In the genomic region with DNA sequence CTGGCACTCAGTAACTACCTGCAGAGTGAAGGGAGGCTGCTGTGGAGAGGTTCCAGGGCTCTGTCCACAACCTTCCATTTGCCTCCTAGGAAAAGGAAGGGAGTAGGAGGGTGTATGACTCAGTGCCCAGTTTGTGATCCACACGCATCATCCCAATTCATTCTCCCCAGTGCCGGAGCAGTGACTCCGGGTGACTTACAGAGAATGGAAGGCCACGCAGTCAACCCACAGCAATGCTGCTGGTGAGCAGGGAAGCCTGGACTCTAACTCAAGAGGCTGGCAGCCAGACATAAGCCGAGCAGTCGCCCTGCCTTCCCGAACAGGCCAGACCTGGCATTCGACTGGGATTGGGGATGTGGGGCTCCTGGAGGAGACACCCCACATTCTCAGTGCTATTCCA, we compare ENCODE assay signal across 13 cellular contexts.
DNase-seq lines count a peak whose midpoint lies in the region; ATAC-seq, FAIRE-seq and TF ChIP-seq lines count a peak whose summit lies in the region.
"Had no signal": no experiment of that assay in that cellular context is flagged by ENCODE, and none has a peak within 500 bp of the region (broad histone marks: within the 10 kb centered on the region; RNA-seq: fewer than 3 reads in every experiment).

No MANE protein-coding gene starts in this region.

- CTCF ChIA-PET in HepG2 (lab: Yijun Ruan, JAX; ENCODE audit: low intra/inter-chr PET ratio, low total read pairs), result interaction anchor here (1.3 kb wide), 1 partner anchor 144 kb away, joined by 4 read pairs; no protein-coding TSS in a partner anchor
- CTCF ChIA-PET in Calu3 (lab: Charles Lee), result interaction anchor here (0.6 kb wide), 1 partner anchor 61 kb away, joined by 3 read pairs; no protein-coding TSS in a partner anchor

- peaks cover 12% of the 10 kb centered on the region for H3K36me3 Mint-ChIP-seq in brain
- peaks cover 5% of the 10 kb centered on the region for H3K36me3 Mint-ChIP-seq in Calu3 (ENCODE audit: insufficient read depth, unreplicated experiment)

- TF ChIP-seq CTCF in HepG2 (CRISPR knock-in tag; IDR thresholded peaks at IDR 0.05), result no peak
- TF ChIP-seq CTCF in right lobe of liver (IDR thresholded peaks at IDR 0.05), result no peak
- TF ChIP-seq CTCF in brain (conservative IDR thresholded peaks at IDR 0.05), result no peak
- TF ChIP-seq CTCF in vagina (IDR thresholded peaks at IDR 0.05), result no peak
- no peak for TF ChIP-seq CTCF in Calu3 (IDR thresholded peaks at IDR 0.05; ENCODE audit: unreplicated experiment)

- peak; percentile 11 for DNase-seq in HepG2 (ENCODE audit: low spot score)
- no peak for DNase-seq in right lobe of liver
- peak; percentile 45 for DNase-seq in iris pigment epithelial cell (ENCODE audit: low read depth)
- DNase-seq in vagina (ENCODE audit: extremely low spot score in 2 of 2), result no peak
- DNase-seq in NCI-H1417 treated with DMSO at 0.1 percent for 48 hours (lab: John Stamatoyannopoulos, UW), result no peak
- DNase-seq in Calu3, result no peak
- DNase-seq: activated CD4-positive, alpha-beta T cell treated with anti-CD3 and anti-CD28 coated beads for 36 hours; activated naive CD4-positive, alpha-beta T cell treated with anti-CD3 and anti-CD28 coated beads, Interleukin-2, amount 50 U/mL, for 16 hours; lower lobe of right lung; SHP77 treated with DMSO at 0.1 percent for 48 hours had no signal

- H3K27ac ChIP-seq in HepG2 (ENCODE audit: extremely low read length, insufficient read depth, low read length) (peak overlapping the region; percentile 48), right lobe of liver (no peak overlapping the region), vagina (peak overlapping the region; percentile 67)
- H3K27ac ChIP-seq: lower lobe of right lung had no signal

- TF ChIP-seq EP300 in HepG2 (IDR thresholded peaks at IDR 0.05; ENCODE audit: low read depth in 2 of 2, low read length in 2 of 2) (no peak), HepG2 (CRISPR knock-in tag; IDR thresholded peaks at IDR 0.05; ENCODE audit: borderline replicate concordance) (no peak)

- peaks cover 13% of the 10 kb centered on the region; the same call in 1 of the 2 replicates for H4K20me1 ChIP-seq in HepG2 (ENCODE audit: insufficient read depth, low read length)

- no peaks in the 10 kb centered on the region for H3K9me3 Mint-ChIP-seq in brain
- H3K9me3 Mint-ChIP-seq in Calu3 (ENCODE audit: low read depth, unreplicated experiment), result no peaks in the 10 kb centered on the region

- 87% methylated on average over 3 of the region's 8 CpGs for WGBS in HepG2 (ENCODE audit: low lambda C conversion rate)
- WGBS in right lobe of liver (ENCODE audit: insufficient coverage, low coverage, low lambda C conversion rate, missing lambda C conversion rate), result 74% methylated on average over 4 of the region's 8 CpGs

- in situ Hi-C loops in HepG2 (cut with HindIII; ENCODE audit: extremely low pct_ligation_motif_present, low pct_unique_long_range_greater_than_20kb), result loop anchor here (5.0 kb wide), 1 partner anchor 77 kb away; no protein-coding TSS in a partner anchor

- H3K79me2 ChIP-seq in HepG2 (ENCODE audit: insufficient read depth, low read length), result no peaks in the 10 kb centered on the region

- H2AFZ ChIP-seq in HepG2 (ENCODE audit: low read length), result no peak overlapping the region

- H3K4me3 ChIP-seq in HepG2 (replicated peaks in 1 of 3; ENCODE audit: insufficient read depth in 1 of 3, low read depth in 2 of 3, low read length in 3 of 3) (no peak overlapping the region), right lobe of liver (no peak overlapping the region), vagina (no peak overlapping the region)
- H3K4me3 ChIP-seq: A549, lower lobe of right lung had no signal

- ATAC-seq in HepG2, result no peak
- ATAC-seq in right lobe of liver, result no peak
- ATAC-seq in HG03039 (IDR thresholded peaks at IDR 0.05; ENCODE audit: unreplicated experiment), result no peak
- ATAC-seq: A549; activated CD4-positive, alpha-beta T cell treated with anti-CD3 and anti-CD28 coated beads for 36 hours; lower lobe of right lung had no signal

- peaks cover 24 to 47% of the 10 kb centered on the region in 2 experiments for H3K36me3 ChIP-seq in HepG2 (replicated peaks in 1 of 2; ENCODE audit: control insufficient read depth in 1 of 2, insufficient read depth in 2 of 2, low read length in 2 of 2)
- no peaks in the 10 kb centered on the region for H3K36me3 ChIP-seq in right lobe of liver
- no peaks in the 10 kb centered on the region for H3K36me3 ChIP-seq in vagina
- H3K36me3 ChIP-seq: lower lobe of right lung had no signal

- H3K9me3 ChIP-seq in HepG2 (ENCODE audit: low read length) (no peaks in the 10 kb centered on the region), right lobe of liver (no peaks in the 10 kb centered on the region), vagina (no peaks in the 10 kb centered on the region)
- H3K9me3 ChIP-seq: A549, lower lobe of right lung had no signal

- TF ChIP-seq RAD21 in HepG2 (CRISPR knock-in tag; IDR thresholded peaks at IDR 0.05), result no peak

- H3K9ac ChIP-seq in HepG2 (ENCODE audit: insufficient read depth, low read depth, low read length), result peak overlapping the region; percentile 28; the same call in 1 of the 2 replicates

- POLR2A ChIA-PET in HepG2 (lab: Yijun Ruan, JAX), result no interaction called here

- H3K27me3 ChIP-seq in HepG2 (ENCODE audit: control insufficient read depth in 1 of 2, insufficient read depth in 2 of 2, low read length in 2 of 2) (no peaks in the 10 kb centered on the region), right lobe of liver (no peaks in the 10 kb centered on the region), vagina (no peaks in the 10 kb centered on the region)

- no peak overlapping the region for H3K4me3 Mint-ChIP-seq in brain
- no peak overlapping the region for H3K4me3 Mint-ChIP-seq in Calu3 (ENCODE audit: low read depth, unreplicated experiment)
- H3K4me3 Mint-ChIP-seq: activated CD4-positive, alpha-beta T cell treated with anti-CD3 and anti-CD28 coated beads for 36 hours had no signal

- no peak for FAIRE-seq in HepG2 (lab: Jason Lieb, UNC)
- FAIRE-seq: A549 had no signal

- H3K4me1 Mint-ChIP-seq in brain (peaks cover 17% of the 10 kb centered on the region), Calu3 (ENCODE audit: low read depth, unreplicated experiment) (peaks cover 25% of the 10 kb centered on the region)

- TF ChIP-seq POLR2A in HepG2 (IDR thresholded peaks at IDR 0.05; ENCODE audit: insufficient read depth in 1 of 2, low read depth in 2 of 2, low read length in 2 of 2) (no peak), right lobe of liver (IDR thresholded peaks at IDR 0.05) (no peak), vagina (IDR thresholded peaks at IDR 0.05) (no peak)

- H3K27me3 Mint-ChIP-seq in brain (no peaks in the 10 kb centered on the region), Calu3 (ENCODE audit: unreplicated experiment) (no peaks in the 10 kb centered on the region)
- H3K27me3 Mint-ChIP-seq: activated CD4-positive, alpha-beta T cell treated with anti-CD3 and anti-CD28 coated beads for 36 hours had no signal

- BruUV-seq in HepG2 (replicated peaks; lab: Mats Ljungman, UMichigan) (no TSS peak), Calu3 (replicated peaks; lab: Mats Ljungman, UMichigan) (no TSS peak)

- H3K4me1 ChIP-seq in HepG2 (ENCODE audit: insufficient read depth, low read length), result peaks cover 62% of the 10 kb centered on the region
- no peaks in the 10 kb centered on the region for H3K4me1 ChIP-seq in right lobe of liver
- peaks cover 43% of the 10 kb centered on the region for H3K4me1 ChIP-seq in vagina
- H3K4me1 ChIP-seq: lower lobe of right lung had no signal

- intact Hi-C loops in HepG2 (cut with micrococcal nuclease; ENCODE audit: unreplicated experiment), result loop anchor here (5.0 kb wide), 2 partner anchors 42 to 77 kb away; no protein-coding TSS in a partner anchor
- intact Hi-C loops in right lobe of liver (cut with DNase I), result no loop called here
- intact Hi-C loops in vagina (cut with DNase I), result no loop called here
- intact Hi-C loops in Calu3 (cut with micrococcal nuclease; ENCODE audit: unreplicated experiment), result no loop called here

- peak overlapping the region; percentile 14 for H3K4me2 ChIP-seq in HepG2 (ENCODE audit: low read depth, low read length)
- H3K4me2 ChIP-seq: A549 had no signal

- H3K27ac Mint-ChIP-seq in brain, result peak overlapping the region in 3 of 5 experiments; percentile 12 to 54 (median 50)
- H3K27ac Mint-ChIP-seq in Calu3 (ENCODE audit: unreplicated experiment), result no peak overlapping the region
- H3K27ac Mint-ChIP-seq: activated CD4-positive, alpha-beta T cell treated with anti-CD3 and anti-CD28 coated beads for 36 hours had no signal

TF ChIP-seq in HepG2, 621 proteins besides CTCF, POLR2A, EP300 and RAD21 (continues in another document):
- no peak for TF ChIP-seq FLYWCH1 (CRISPR knock-in tag; IDR thresholded peaks at IDR 0.05)
- TF ChIP-seq ZBTB26 (CRISPR knock-in tag; IDR thresholded peaks at IDR 0.05; ENCODE audit: borderline replicate concordance), result no peak
- TF ChIP-seq HNF1B (CRISPR knock-in tag; IDR thresholded peaks at IDR 0.05), result no peak
- no peak for TF ChIP-seq POLR2G (IDR thresholded peaks at IDR 0.05; ENCODE audit: low read depth, low read length)
- no peak for TF ChIP-seq ZFX (CRISPR knock-in tag; IDR thresholded peaks at IDR 0.05; ENCODE audit: low read depth)
- TF ChIP-seq KLF15 (CRISPR knock-in tag; IDR thresholded peaks at IDR 0.05; ENCODE audit: borderline replicate concordance), result no peak

Comparison
In these comparisons a context has a peak if more than half of its experiments do, and no peak if none do; other contexts are left out.
1. DNase-seq: peak in HepG2 (single experiment) and iris pigment epithelial cell (single experiment); none in right lobe of liver (0 of 3), vagina (0 of 2), NCI-H1417 treated with DMSO at 0.1 percent for 48 hours (single experiment) and Calu3 (single experiment).
2. H3K27ac ChIP-seq: peak in HepG2 (single experiment) and vagina (single experiment); none in right lobe of liver (0 of 3).